Comparison of ENCODE assay signal across 25 cellular contexts in the genomic region with DNA sequence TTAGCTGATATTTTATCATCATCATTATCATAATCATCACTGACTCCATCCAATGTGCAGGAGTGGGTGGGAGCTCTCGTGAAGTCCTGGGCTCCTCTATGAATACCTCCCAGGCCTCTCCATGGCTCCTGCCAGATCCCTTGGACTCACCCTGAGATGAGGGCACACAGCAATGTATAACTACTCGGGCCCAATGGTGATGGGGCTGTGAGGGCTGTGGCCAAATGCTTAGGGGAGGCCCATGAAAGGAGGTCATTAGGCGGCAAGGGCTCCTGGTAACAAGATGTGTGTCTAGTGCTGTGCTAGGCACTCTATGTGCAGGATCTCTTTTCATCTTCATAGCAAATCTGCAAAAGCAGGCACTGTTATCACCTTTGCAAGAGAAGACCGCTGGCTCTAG.
"Had no signal": no experiment of that assay in that cellular context is flagged by ENCODE, and none has a peak within 500 bp of the region (broad histone marks: within the 10 kb centered on the region; RNA-seq: fewer than 3 reads in every experiment).

No MANE protein-coding gene starts in this region.

- H3K9me3 ChIP-seq: esophagus muscularis mucosa, gastrocnemius medialis had no signal

- DNase-seq: activated CD4-positive, alpha-beta memory T cell treated with anti-CD3 and anti-CD28 coated beads, Interleukin-2, amount 10 ng/mL, durations not matched to agents 7 days and 5 days; activated CD4-positive, alpha-beta T cell treated with anti-CD3 and anti-CD28 coated beads for 1 hour; activated CD4-positive, alpha-beta T cell treated with anti-CD3 and anti-CD28 coated beads for 4 hours; activated CD4-positive, alpha-beta T cell treated with anti-CD3 and anti-CD28 coated beads, Interleukin-2, amount 10 ng/mL, durations not matched to agents 7 days and 5 days; activated CD4-positive, alpha-beta T cell treated with anti-CD3 and anti-CD28 coated beads, Interleukin-2, amount 50 U/mL, for 4 hours; activated CD8-positive, alpha-beta memory T cell treated with anti-CD3 and anti-CD28 coated beads, Interleukin-2, amount 50 U/mL, for 48 hours; activated effector memory CD4-positive, alpha-beta T cell treated with Interleukin-2 at 50 U/mL for 16 hours; activated gamma-delta T cell treated with Interleukin-2 at 50 U/mL for 16 hours; activated naive CD4-positive, alpha-beta T cell treated with anti-CD3 and anti-CD28 coated beads, Interleukin-2, amount 50 U/mL, for 16 hours; activated naive CD4-positive, alpha-beta T cell treated with Interleukin-2 at 50 U/mL for 16 hours; activated T-cell treated with anti-CD3 and anti-CD28 coated beads, Interleukin-2, amount 50 U/mL, for 4 hours; amniotic stem cell; anterior cingulate cortex; brain microvascular endothelial cell; caudate nucleus; effector memory CD4-positive, alpha-beta T cell; erythroblast; foreskin keratinocyte; gastrocnemius medialis; T-helper 1 cell; T-helper 17 cell; T1000 had no signal

- H3K27ac ChIP-seq: brain microvascular endothelial cell, esophagus muscularis mucosa, foreskin keratinocyte, gastrocnemius medialis had no signal

- H3K27me3 ChIP-seq: brain microvascular endothelial cell, esophagus muscularis mucosa, foreskin keratinocyte, gastrocnemius medialis had no signal

- H3K36me3 ChIP-seq: brain microvascular endothelial cell, esophagus muscularis mucosa, gastrocnemius medialis had no signal

- H3K4me1 ChIP-seq: esophagus muscularis mucosa, foreskin keratinocyte, gastrocnemius medialis had no signal

- H3K4me3 ChIP-seq: esophagus muscularis mucosa, gastrocnemius medialis had no signal

- ATAC-seq: activated T-cell treated with anti-CD3 and anti-CD28 coated beads, Interleukin-2, amount 50 U/mL, for 4 hours; activated T-helper 17 cell treated with anti-CD3 and anti-CD28 coated beads, Interleukin-2, amount 50 U/mL, for 72 hours; foreskin keratinocyte; gastrocnemius medialis; T-helper 17 cell; WTC11 had no signal
